Comparison of ENCODE assay signal across 1 cellular context in the genomic region with DNA sequence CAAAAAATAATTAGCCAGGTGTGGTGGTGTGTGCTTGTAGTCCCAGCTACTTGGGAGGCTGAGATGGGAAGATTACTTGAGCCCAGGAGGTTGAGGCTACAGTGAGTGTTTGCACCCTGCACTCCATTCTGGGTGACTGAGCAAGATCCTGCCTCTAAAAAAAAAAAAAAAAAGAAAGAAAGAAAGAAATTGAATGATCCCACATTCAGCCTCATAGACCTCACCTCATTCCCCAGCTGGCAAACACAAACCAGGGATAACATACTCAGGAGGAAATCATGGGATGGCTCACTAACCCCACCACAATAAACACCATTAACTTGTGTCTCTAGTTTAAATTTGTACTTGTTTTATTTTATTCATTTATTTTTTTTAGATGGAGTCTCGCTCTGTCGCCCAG.
TF ChIP-seq lines count a peak whose summit lies in the region.

No MANE protein-coding gene starts in this region.

TF ChIP-seq in GM23338, 12 proteins besides CTCF, POLR2A, EP300 and RAD21 (continued from another document):
- no peak for TF ChIP-seq ZNF462 (CRISPR knock-in tag; IDR thresholded peaks at IDR 0.05)
